29 cellular contexts compared by ENCODE assay signal in genomic region chr10:99851825-99852224, GRCh38.
"Had no signal": no experiment of that assay in that cellular context is flagged by ENCODE, and none has a peak within 500 bp of the region (broad histone marks: within the 10 kb centered on the region; RNA-seq: fewer than 3 reads in every experiment).

No MANE protein-coding gene starts in this region.

- H3K9me3 Mint-ChIP-seq: immature natural killer cell; naive thymus-derived CD8-positive, alpha-beta T cell; nephron; neural crest cell; stimulated activated naive B cell treated with anti-CD40 and anti-IgM and Interleukin-4, amounts not matched to agents 10 μg/mL and 1 μg/mL and 100 μg/mL, for 72 hours had no signal

- H3K27me3 ChIP-seq: left lung, right atrium auricular region, suprapubic skin, tibial artery, upper lobe of right lung had no signal

- H3K4me1 Mint-ChIP-seq: immature natural killer cell; naive thymus-derived CD8-positive, alpha-beta T cell; stimulated activated naive B cell treated with anti-CD40 and anti-IgM and Interleukin-4, amounts not matched to agents 10 μg/mL and 1 μg/mL and 100 μg/mL, for 72 hours had no signal

- H3K27me3 Mint-ChIP-seq: naive thymus-derived CD8-positive, alpha-beta T cell; stimulated activated naive B cell treated with anti-CD40 and anti-IgM and Interleukin-4, amounts not matched to agents 10 μg/mL and 1 μg/mL and 100 μg/mL, for 72 hours had no signal

- H3K4me3 Mint-ChIP-seq: immature natural killer cell; naive thymus-derived CD8-positive, alpha-beta T cell; nephron; neural crest cell; stimulated activated naive B cell treated with anti-CD40 and anti-IgM and Interleukin-4, amounts not matched to agents 10 μg/mL and 1 μg/mL and 100 μg/mL, for 72 hours had no signal

- H3K4me3 ChIP-seq: left lung, lower lobe of right lung, right atrium auricular region, skin epidermis, suprapubic skin, thoracic aorta, tibial artery, upper lobe of right lung had no signal

- DNase-seq: hypothalamus; immature natural killer cell; kidney; left colon; left lung; lower lobe of right lung; mammary epithelial cell; mesenchymal stem cell; naive thymus-derived CD8-positive, alpha-beta T cell; occipital lobe; posterior cingulate gyrus; stimulated activated CD4-positive, alpha-beta T cell treated with anti-CD3 and anti-CD28 coated beads, Interleukin-12 subunit alpha, Interleukin-12 subunit beta, amount 100 ng/mL, for 4 hours; stimulated activated CD4-positive, alpha-beta T cell treated with anti-CD3 and anti-CD28 coated beads, Interleukin-15, amount 100 ng/mL, for 24 hours; stimulated activated CD4-positive, alpha-beta T cell treated with anti-CD3 and anti-CD28 coated beads, Interleukin-2, amount 100 ng/mL, for 24 hours; stimulated activated CD4-positive, alpha-beta T cell treated with anti-CD3 and anti-CD28 coated beads, Interleukin-4, amount 100 ng/mL, for 1 hour; stimulated activated naive B cell treated with anti-CD40 and anti-IgM and Interleukin-4, amounts not matched to agents 10 μg/mL and 1 μg/mL and 100 μg/mL, for 72 hours; stimulated activated naive CD8-positive, alpha-beta T cell treated with anti-CD3 and anti-CD28 coated beads, Interleukin-15, Interleukin-2, amounts not matched to agents 100 U/mL and 50 U/mL, for 24 hours; tibial artery; trophoblast cell; upper lobe of right lung had no signal

- H3K4me1 ChIP-seq: left lung, lower lobe of right lung, right atrium auricular region, suprapubic skin, tibial artery, upper lobe of right lung had no signal

- FAIRE-seq: islet of Langerhans, kidney, urothelium cell line had no signal

- ATAC-seq: left colon; left lung; lower lobe of right lung; naive thymus-derived CD8-positive, alpha-beta T cell; sciatic nerve; stimulated activated naive B cell treated with anti-CD40 and anti-IgM and Interleukin-4, amounts not matched to agents 10 μg/mL and 1 μg/mL and 100 μg/mL, for 72 hours; stimulated activated naive CD8-positive, alpha-beta T cell treated with anti-CD3 and anti-CD28 coated beads, Interleukin-15, Interleukin-2, amounts not matched to agents 100 U/mL and 50 U/mL, for 24 hours; upper lobe of right lung had no signal

- H3K27ac Mint-ChIP-seq: immature natural killer cell; naive thymus-derived CD8-positive, alpha-beta T cell; stimulated activated naive B cell treated with anti-CD40 and anti-IgM and Interleukin-4, amounts not matched to agents 10 μg/mL and 1 μg/mL and 100 μg/mL, for 72 hours had no signal

- H3K36me3 ChIP-seq: left lung, lower lobe of right lung, right atrium auricular region, suprapubic skin, thoracic aorta, tibial artery, upper lobe of right lung had no signal

- H3K9me3 ChIP-seq: left lung, lower lobe of right lung, right atrium auricular region, suprapubic skin, thoracic aorta, tibial artery, upper lobe of right lung had no signal

- H3K27ac ChIP-seq: lower lobe of right lung, right atrium auricular region, skin epidermis, suprapubic skin, thoracic aorta, tibial artery, upper lobe of right lung had no signal
